8 cellular contexts compared by ENCODE assay signal in genomic region chr3:94036909-94037507, GRCh38. TPM values are rescaled to one million over a fixed set of nuclear protein-coding genes. Genes with fewer than 3 reads are reported as not detected.
DNase-seq lines count a peak whose midpoint lies in the region; ATAC-seq and TF ChIP-seq lines count a peak whose summit lies in the region.

No MANE protein-coding gene starts in this region.

- no peaks in the 10 kb centered on the region for H3K27me3 Mint-ChIP-seq in T-cell

- no peaks in the 10 kb centered on the region for H3K9me3 Mint-ChIP-seq in T-cell

- H3K27me3 ChIP-seq in DOHH2 (ENCODE audit: control insufficient read depth, low read length), result no peaks in the 10 kb centered on the region
- H3K27me3 ChIP-seq in brain microvascular endothelial cell (replicated peaks), result no peaks in the 10 kb centered on the region
- no peaks in the 10 kb centered on the region for H3K27me3 ChIP-seq in lung (ENCODE audit: control insufficient read depth, insufficient read depth)

- H3K79me2 ChIP-seq in DOHH2 (ENCODE audit: control insufficient read depth, low read length), result no peaks in the 10 kb centered on the region

- CTCF ChIA-PET in T-cell (lab: Charles Lee), result interaction anchor here (1.4 to 2.1 kb wide), 2 partner anchors 26 to 32 kb away, joined by 3 to 9 read pairs; partner anchors contain the start of gene NSUN3 (in 1 of the 2)

- POLR2A ChIA-PET in T-cell (lab: Charles Lee), result interaction anchor here in 1 of 2 donors (0.6 kb wide), 1 partner anchor 26 kb away, joined by 4 read pairs; the partner anchor contains the start of genes DHFR2 and NSUN3

- peak; percentile 75 for ATAC-seq in GM21360 (IDR thresholded peaks at IDR 0.05; ENCODE audit: unreplicated experiment)
- ATAC-seq in lung (ENCODE audit: insufficient read depth, low FRiP score), result no peak
- ATAC-seq in T-cell (replicated peaks in 1 of 4), result no peak

- H3K36me3 Mint-ChIP-seq in T-cell, result peaks cover 8% of the 10 kb centered on the region

- in situ Hi-C loops in KBM-7 (cut with MboI; ENCODE audit: low pct_unique_long_range_greater_than_20kb, low sequenced_read_pairs), result no loop called here
- in situ Hi-C loops in brain microvascular endothelial cell (cut with HindIII; ENCODE audit: low pct_ligation_motif_present, low sequenced_read_pairs), result no loop called here

- H3K4me3 ChIP-seq in DOHH2 (ENCODE audit: low read length), result no peak overlapping the region
- H3K4me3 ChIP-seq in brain microvascular endothelial cell (ENCODE audit: low read depth, low read length), result no peak overlapping the region
- H3K4me3 ChIP-seq in lung, result no peak overlapping the region

- H3K4me1 Mint-ChIP-seq in T-cell, result no peaks in the 10 kb centered on the region

- H3K9me2 ChIP-seq in DOHH2 (replicated peaks; ENCODE audit: control insufficient read depth, low read length), result no peaks in the 10 kb centered on the region

- no peaks in the 10 kb centered on the region for H4K20me1 ChIP-seq in DOHH2 (ENCODE audit: control insufficient read depth, insufficient read depth, low read depth, low read length)

- peak; percentile 43 for DNase-seq in KBM-7
- peak; percentile 44 for DNase-seq in brain microvascular endothelial cell
- DNase-seq in lung (ENCODE audit: low spot score), result no peak
- DNase-seq in NCI-H1436 treated with DMSO at 0.1 percent for 48 hours (lab: John Stamatoyannopoulos, UW), result no peak
- no peak for DNase-seq in T-cell
- no peak for DNase-seq in T-helper 9 cell

- H3K36me3 ChIP-seq in DOHH2 (ENCODE audit: control insufficient read depth, low read length) (peaks cover 3% of the 10 kb centered on the region), brain microvascular endothelial cell (replicated peaks) (no peaks in the 10 kb centered on the region), lung (ENCODE audit: control insufficient read depth in 2 of 2, insufficient read depth in 2 of 2, low read length in 2 of 2) (peaks cover 2 to 3% of the 10 kb centered on the region in 2 donors)

- peaks cover 1% of the 10 kb centered on the region; the same call in 1 of the 2 replicates for H3F3A ChIP-seq in DOHH2 (ENCODE audit: control insufficient read depth, insufficient read depth)

- TF ChIP-seq CTCF in DOHH2 (IDR thresholded peaks at IDR 0.05; ENCODE audit: low read depth, low read length, poor library complexity, severe bottlenecking), result peak; percentile 64
- peak; percentile 60 for TF ChIP-seq CTCF in brain microvascular endothelial cell (IDR thresholded peaks at IDR 0.05; ENCODE audit: low read depth, low read length, missing control alignments)
- TF ChIP-seq CTCF in lung (IDR thresholded peaks at IDR 0.05; ENCODE audit: control extremely low read depth, extremely low read depth), result peak; percentile 7

- H3K4me2 ChIP-seq in DOHH2 (ENCODE audit: low read length), result no peak overlapping the region

- H3K4me1 ChIP-seq in DOHH2 (ENCODE audit: control insufficient read depth, low read length) (no peaks in the 10 kb centered on the region), lung (ENCODE audit: control insufficient read depth in 2 of 2, insufficient read depth in 2 of 2, low read length in 2 of 2) (no peaks in the 10 kb centered on the region)

- no peak overlapping the region for H3K27ac ChIP-seq in DOHH2 (ENCODE audit: low read depth, low read length)
- no peak overlapping the region for H3K27ac ChIP-seq in brain microvascular endothelial cell
- H3K27ac ChIP-seq in lung (ENCODE audit: low read depth in 1 of 2, low read length in 1 of 2), result no peak overlapping the region

- 80 to 83% methylated on average over 3 of the region's 3 CpGs for WGBS in lung, 2 donors

- no peaks in the 10 kb centered on the region for H3K9me3 ChIP-seq in DOHH2 (ENCODE audit: control insufficient read depth, insufficient read depth, low read length)
- no peaks in the 10 kb centered on the region for H3K9me3 ChIP-seq in lung (ENCODE audit: control insufficient read depth in 2 of 2, insufficient read depth in 1 of 2, low read length in 1 of 2)

- no peak overlapping the region for H3K4me3 Mint-ChIP-seq in T-cell

- H3K27ac Mint-ChIP-seq in T-cell, result no peak overlapping the region

RNA-seq across cellular contexts. Expression of gene STX19, which starts 8.6 kb away (rescaled TPM):
- total RNA-seq in lung (1 to 10 TPM; 1.6 to 8.0 TPM), T-cell (not detected)
- 10 to 100 TPM in 1 of 2 donors, 1 to 10 TPM in 1; 2.1 to 11.3 TPM for polyA plus RNA-seq in lung

RNA-seq across cellular contexts. Expression of gene DHFR2, which starts 25.7 kb away (rescaled TPM):
- total RNA-seq in lung, result 1 to 10 TPM; 6.2 to 8.1 TPM
- 1 to 10 TPM; 3.5 to 4.0 TPM for polyA plus RNA-seq in lung
- 10 to 100 TPM in 1 of 5 donors, 1 to 10 TPM in 4; 3.5 to 11.4 (median 8.6) TPM for total RNA-seq in T-cell

RNA-seq across cellular contexts. Expression of gene NSUN3, which starts 25.9 kb away (rescaled TPM):
- total RNA-seq in lung, result 10 to 100 TPM; 11.7 to 61.0 TPM
- polyA plus RNA-seq in lung, result 1 to 10 TPM; 5.1 to 6.9 TPM
- total RNA-seq in T-cell, result 10 to 100 TPM; 15.8 to 20.0 (median 18.4) TPM

RNA-seq across cellular contexts. Expression of gene ARL13B, which starts 57.1 kb away (rescaled TPM):
- total RNA-seq in lung, result 10 to 100 TPM; 17.3 to 19.6 TPM
- 1 to 10 TPM; 8.4 to 9.1 TPM for polyA plus RNA-seq in lung
- 10 to 100 TPM in 1 of 5 donors, 1 to 10 TPM in 4; 6.0 to 11.5 (median 9.2) TPM for total RNA-seq in T-cell

Comparison
In these comparisons a context has a peak if more than half of its experiments do, and no peak if none do; other contexts are left out.
1. CTCF ChIP-seq: peak in every context shown above with its lines; median percentile 64 in DOHH2; 60 in brain microvascular endothelial cell; 7 in lung.
2. DNase-seq: peak in KBM-7 (single experiment) and brain microvascular endothelial cell (single experiment); none in lung (single experiment), NCI-H1436 treated with DMSO at 0.1 percent for 48 hours (single experiment), T-cell (0 of 34) and T-helper 9 cell (single experiment).